Comparison of ENCODE assay signal across 25 cellular contexts in the genomic region with DNA sequence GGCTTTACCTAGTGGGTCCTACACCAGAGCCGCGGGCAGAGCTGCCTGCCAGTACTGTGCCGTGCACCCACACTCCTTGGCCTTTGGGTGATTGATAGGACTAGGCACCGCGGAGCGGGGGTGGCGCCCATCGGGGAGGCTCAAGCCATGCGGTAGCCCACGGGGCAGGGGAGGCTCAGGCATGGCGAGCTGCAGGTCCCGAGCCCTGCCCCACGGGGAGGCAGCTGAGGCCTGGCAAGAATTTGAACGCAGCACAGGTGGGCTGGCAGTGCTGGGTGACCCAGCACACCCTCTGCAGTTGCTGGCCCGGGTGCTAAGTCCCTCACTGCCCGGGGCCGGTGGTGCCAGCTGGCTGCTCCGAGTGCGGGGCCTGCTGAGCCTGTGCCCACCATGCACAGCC. TPM values are rescaled to one million over a fixed set of nuclear protein-coding genes. Genes with fewer than 3 reads are reported as not detected.
"Had no signal": no experiment of that assay in that cellular context is flagged by ENCODE, and none has a peak within 500 bp of the region (broad histone marks: within the 10 kb centered on the region; RNA-seq: fewer than 3 reads in every experiment).

No MANE protein-coding gene starts in this region.

- H3K36me3 ChIP-seq: neutrophil, pancreas, prostate gland, right atrium auricular region, right lobe of liver, sigmoid colon, stomach, thoracic aorta, thyroid gland, tibial nerve, upper lobe of left lung, vagina had no signal

- DNase-seq: natural killer cell; nucleus accumbens; retina; right lobe of liver; sigmoid colon; small intestine; stimulated activated CD4-positive, alpha-beta T cell treated with anti-CD3 and anti-CD28 coated beads, Interleukin-15, amount 100 ng/mL, for 24 hours; stimulated activated CD4-positive, alpha-beta T cell treated with anti-CD3 and anti-CD28 coated beads, Interleukin-2, amount 100 ng/mL, for 24 hours; stimulated activated CD4-positive, alpha-beta T cell treated with anti-CD3 and anti-CD28 coated beads, Interleukin-2, amount 100 ng/mL, for 48 hours; stimulated activated CD4-positive, alpha-beta T cell treated with anti-CD3 and anti-CD28 coated beads, Interleukin-4, amount 100 ng/mL, for 24 hours; stimulated activated naive B cell treated with anti-CD40 and anti-IgM and Interleukin-4, amounts not matched to agents 10 μg/mL and 1 μg/mL and 100 μg/mL, for 72 hours; stimulated activated naive CD4-positive, alpha-beta T cell treated with Interleukin-2 at 50 U/mL for 16 hours; stomach; thyroid gland; trophoblast cell had no signal

- H3K4me1 ChIP-seq: neural progenitor cell, pancreas, prostate gland, right atrium auricular region, right lobe of liver, sigmoid colon, stomach, tibial nerve, upper lobe of left lung, vagina had no signal

- H3K9me3 ChIP-seq: neutrophil, pancreas, prostate gland, right lobe of liver, thyroid gland, vagina had no signal

- H3K4me3 ChIP-seq: neural progenitor cell, pancreas, prostate gland, right atrium auricular region, right lobe of liver, sigmoid colon, stomach, thoracic aorta, thyroid gland, tibial nerve, upper lobe of left lung, vagina had no signal

- ATAC-seq: natural killer cell; pancreas; stimulated activated effector memory CD8-positive, alpha-beta T cell treated with anti-CD3 and anti-CD28 coated beads, Interleukin-12 subunit alpha, Interleukin-12 subunit beta, amount 100 ng/mL, for 72 hours; stimulated activated naive B cell treated with anti-CD40 and anti-IgM and Interleukin-4, amounts not matched to agents 10 μg/mL and 1 μg/mL and 100 μg/mL, for 72 hours had no signal

- H3K27me3 ChIP-seq: neural progenitor cell, neutrophil, pancreas, right atrium auricular region, right lobe of liver, sigmoid colon, stomach, thyroid gland, tibial nerve, upper lobe of left lung, vagina had no signal

- H3K27ac ChIP-seq: neural progenitor cell, neutrophil, pancreas, prostate gland, right atrium auricular region, right lobe of liver, sigmoid colon, stomach, thoracic aorta, thyroid gland, tibial nerve, upper lobe of left lung, vagina had no signal

RNA-seq across cellular contexts. Expression of a gene that starts 32.3 kb away (rescaled TPM):
- total RNA-seq: natural killer cell had no signal
